8 cellular contexts compared by ENCODE assay signal in the genomic region with DNA sequence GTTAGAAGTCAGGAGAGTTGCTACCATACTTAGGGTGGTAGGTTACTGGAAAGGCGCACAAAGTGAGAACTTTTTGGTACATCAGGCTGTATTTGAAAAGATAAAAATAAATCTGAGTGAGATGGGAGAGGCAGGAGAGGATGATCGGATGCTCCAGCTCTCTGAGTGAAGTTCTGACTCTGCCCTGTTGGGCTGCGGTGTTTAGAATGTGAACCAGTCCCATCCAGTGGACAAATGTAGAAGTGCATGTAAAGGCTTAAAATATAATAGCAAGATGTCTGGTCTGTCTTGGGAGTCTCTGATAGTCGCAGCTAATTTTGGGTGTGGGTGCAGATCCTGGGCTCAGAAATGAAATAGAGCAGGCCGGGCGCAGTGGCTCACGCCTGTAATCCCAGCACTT. TPM values are rescaled to one million over a fixed set of nuclear protein-coding genes. Genes with fewer than 3 reads are reported as not detected.
DNase-seq lines count a peak whose midpoint lies in the region; ATAC-seq and TF ChIP-seq lines count a peak whose summit lies in the region.

No MANE protein-coding gene starts in this region.

- H3K36me3 ChIP-seq in A673 (ENCODE audit: insufficient read depth, low read length, poor library complexity, severe bottlenecking): no peaks in the 10 kb centered on the region
- no peaks in the 10 kb centered on the region for H3K36me3 ChIP-seq in GM06990 (ENCODE audit: control insufficient read depth, insufficient read depth, low read length)
- no peaks in the 10 kb centered on the region for H3K36me3 ChIP-seq in Loucy (ENCODE audit: insufficient read depth, low read length)
- H3K36me3 ChIP-seq in lower lobe of right lung: no peaks in the 10 kb centered on the region
- no peaks in the 10 kb centered on the region for H3K36me3 ChIP-seq in tibial nerve

- TF ChIP-seq POLR2A in tibial nerve (IDR thresholded peaks at IDR 0.05): no peak

- H3K4me1 ChIP-seq in A673 (ENCODE audit: insufficient read depth, low read length, poor library complexity, severe bottlenecking) (no peaks in the 10 kb centered on the region), Loucy (ENCODE audit: insufficient read depth, low read length, poor library complexity, severe bottlenecking) (no peaks in the 10 kb centered on the region), lower lobe of right lung (peaks cover 6% of the 10 kb centered on the region), tibial nerve (peaks cover 0 to 45% (median 6%) of the 10 kb centered on the region in 4 donors)

- H3K4me3 ChIP-seq in A673 (ENCODE audit: low read depth, low read length, poor library complexity, severe bottlenecking) (peak overlapping the region; percentile 22), GM06990 (replicated peaks; ENCODE audit: low read depth, low read length) (no peak overlapping the region; the same call in 1 of the 2 replicates), Loucy (ENCODE audit: low read length, poor library complexity, severe bottlenecking) (no peak overlapping the region), lower lobe of right lung (no peak overlapping the region), tibial nerve (peak overlapping the region in 1 of 4 donors; percentile 18)

- no peaks in the 10 kb centered on the region for H3K9me2 ChIP-seq in Loucy (replicated peaks; ENCODE audit: low read depth, low read length)

- no TSS peak for BruUV-seq in A673 (replicated peaks; lab: Mats Ljungman, UMichigan)

- no peak overlapping the region for H3K4me2 ChIP-seq in Loucy (ENCODE audit: low read depth, low read length, poor library complexity, severe bottlenecking)

- TF ChIP-seq CTCF in A673 (conservative IDR thresholded peaks at IDR 0.05; ENCODE audit: low read depth, low read length) (peak; percentile 48), GM06990 (IDR thresholded peaks at IDR 0.05; ENCODE audit: insufficient read depth, low read length, poor library complexity, severe bottlenecking) (peak; percentile 59), Loucy (conservative IDR thresholded peaks at IDR 0.05; ENCODE audit: low read length) (peak; percentile 62), lower lobe of right lung (IDR thresholded peaks at IDR 0.05) (peak; percentile 66), tibial nerve (IDR thresholded peaks at IDR 0.05) (peak; percentile 71 to 91 (median 78))

- H3K9me3 ChIP-seq in A673 (ENCODE audit: low read depth, low read length, poor library complexity, severe bottlenecking) (no peaks in the 10 kb centered on the region), Loucy (ENCODE audit: insufficient read depth, low read depth, low read length) (no peaks in the 10 kb centered on the region), lower lobe of right lung (no peaks in the 10 kb centered on the region), tibial nerve (no peaks in the 10 kb centered on the region)

- CTCF ChIA-PET in A673 (lab: Charles Lee): interaction anchor here (0.6 to 1.2 kb wide), 2 partner anchors 8 to 318 kb away, joined by 5 read pairs; no protein-coding TSS in a partner anchor

- no peaks in the 10 kb centered on the region for H4K20me1 ChIP-seq in Loucy (ENCODE audit: insufficient read depth, low read length, poor library complexity, severe bottlenecking)

- H3K9ac ChIP-seq in Loucy (ENCODE audit: low read depth, low read length, poor library complexity, severe bottlenecking): no peak overlapping the region

- WGBS in tibial nerve, 2 donors: 37 to 40% methylated on average over 7 of the region's 7 CpGs

- POLR2A ChIA-PET in A673 (lab: Charles Lee; ENCODE audit: low non-redundant PET): no interaction called here

- TF ChIP-seq EP300 in tibial nerve (IDR thresholded peaks at IDR 0.05): peak in 1 of 2 donors; percentile 35

- DNase-seq in A673 (ENCODE audit: low spot score): peak; percentile 67
- peak; percentile 25 for DNase-seq in GM06990 (ENCODE audit: extremely low read depth, insufficient read length)
- peak; percentile 70 for DNase-seq in HCEC 1CT
- DNase-seq in T follicular helper cell (ENCODE audit: low read depth): peak; percentile 1
- DNase-seq in dermis blood vessel endothelial cell: peak; percentile 77
- DNase-seq in lower lobe of right lung: no peak
- DNase-seq in tibial nerve (ENCODE audit: low spot score in 2 of 2): peak in 1 of 2 donors; percentile 82

- intact Hi-C loops in A673 (cut with micrococcal nuclease; ENCODE audit: unreplicated experiment): no loop called here
- intact Hi-C loops in lower lobe of right lung (cut with DNase I): no loop called here

- no peaks in the 10 kb centered on the region for H3K79me2 ChIP-seq in Loucy (ENCODE audit: insufficient read depth, low read length)

- H3K27me3 ChIP-seq in A673 (replicated peaks; ENCODE audit: insufficient read depth, low read depth, low read length, poor library complexity): no peaks in the 10 kb centered on the region
- no peaks in the 10 kb centered on the region for H3K27me3 ChIP-seq in GM06990 (replicated peaks; ENCODE audit: control insufficient read depth, insufficient read depth, low read length)
- H3K27me3 ChIP-seq in Loucy (ENCODE audit: insufficient read depth, low read length, poor library complexity, severe bottlenecking): no peaks in the 10 kb centered on the region
- H3K27me3 ChIP-seq in lower lobe of right lung (ENCODE audit: low read depth): no peaks in the 10 kb centered on the region
- no peaks in the 10 kb centered on the region for H3K27me3 ChIP-seq in tibial nerve

- H2AFZ ChIP-seq in Loucy (ENCODE audit: low read length): peak overlapping the region; percentile 61; the same call in 1 of the 2 replicates

- no peaks in the 10 kb centered on the region for H3F3A ChIP-seq in Loucy (ENCODE audit: low read depth)

- H3K27ac ChIP-seq in A673 (ENCODE audit: low read depth, low read length, poor library complexity, severe bottlenecking): no peak overlapping the region
- H3K27ac ChIP-seq in lower lobe of right lung: no peak overlapping the region
- peak overlapping the region in 2 of 4 donors; percentile 28 to 65 for H3K27ac ChIP-seq in tibial nerve

- peak; percentile 82 to 85 for ATAC-seq in lower lobe of right lung

RNA-seq across cellular contexts. Expression of gene ACKR2, which starts 30.4 kb away (rescaled TPM):
- total RNA-seq in A673 (2021): not detected in 2 replicates
- total RNA-seq in dermis blood vessel endothelial cell: 11.2 and 13.3 TPM in 2 replicates
- total RNA-seq in lower lobe of right lung: 5.3 TPM
- 10 to 100 TPM; 25.2 to 59.0 (median 38.6) TPM for total RNA-seq in tibial nerve

RNA-seq across cellular contexts. Expression of gene HIGD1A, which starts 35.3 kb away (rescaled TPM):
- total RNA-seq in A673 (2021) (40.9 and 50.6 TPM in 2 replicates), dermis blood vessel endothelial cell (110 and 112 TPM in 2 replicates), lower lobe of right lung (83.8 TPM), tibial nerve (100 to 1,000 TPM; 155 to 204 (median 186) TPM)

RNA-seq across cellular contexts. Expression of gene CYP8B1, which starts 36.1 kb away (rescaled TPM):
- total RNA-seq in A673 (2021) (not detected in 2 replicates), dermis blood vessel endothelial cell (not detected in 2 replicates), lower lobe of right lung (not detected), tibial nerve (not detected)
